In the genomic region with DNA sequence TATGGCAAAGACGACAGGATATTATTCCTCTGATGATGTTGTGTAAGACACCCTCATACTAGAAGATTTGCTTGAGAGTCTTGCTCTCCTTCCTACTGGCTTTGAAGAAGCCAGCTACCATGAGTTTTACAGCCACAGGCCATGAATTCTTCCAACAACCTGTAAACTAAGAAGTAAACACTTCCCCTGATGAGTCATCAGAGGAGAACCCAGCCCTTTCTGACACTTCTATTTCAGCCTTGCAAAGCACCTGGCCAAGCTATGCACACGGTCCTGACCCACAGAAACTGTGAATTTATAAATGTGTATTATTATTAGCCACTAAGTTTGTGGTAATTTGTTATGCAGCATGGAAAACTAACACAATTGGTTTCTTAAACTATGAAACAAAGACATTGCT, we compare ENCODE assay signal across 1 cellular context.
TF ChIP-seq lines count a peak whose summit lies in the region.

No MANE protein-coding gene starts in this region.

TF ChIP-seq in WTC11, 78 proteins besides CTCF, POLR2A, EP300 and RAD21 (continued from another document):
- TF ChIP-seq, protein P1, sequence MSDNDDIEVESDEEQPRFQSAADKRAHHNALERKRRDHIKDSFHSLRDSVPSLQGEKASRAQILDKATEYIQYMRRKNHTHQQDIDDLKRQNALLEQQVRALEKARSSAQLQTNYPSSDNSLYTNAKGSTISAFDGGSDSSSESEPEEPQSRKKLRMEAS (CRISPR knock-in tag; IDR thresholded peaks at IDR 0.05): no peak
- TF ChIP-seq SP1 (CRISPR knock-in tag; conservative IDR thresholded peaks at IDR 0.05) (no peak), ATF1 (CRISPR knock-in tag; IDR thresholded peaks at IDR 0.05) (no peak), CBFB (CRISPR knock-in tag; IDR thresholded peaks at IDR 0.05; ENCODE audit: low read depth) (no peak), PRRX2 (CRISPR knock-in tag; IDR thresholded peaks at IDR 0.05) (no peak), FOXP1 (CRISPR knock-in tag; IDR thresholded peaks at IDR 0.05; ENCODE audit: borderline replicate concordance) (no peak)
- TF ChIP-seq, protein P2, sequence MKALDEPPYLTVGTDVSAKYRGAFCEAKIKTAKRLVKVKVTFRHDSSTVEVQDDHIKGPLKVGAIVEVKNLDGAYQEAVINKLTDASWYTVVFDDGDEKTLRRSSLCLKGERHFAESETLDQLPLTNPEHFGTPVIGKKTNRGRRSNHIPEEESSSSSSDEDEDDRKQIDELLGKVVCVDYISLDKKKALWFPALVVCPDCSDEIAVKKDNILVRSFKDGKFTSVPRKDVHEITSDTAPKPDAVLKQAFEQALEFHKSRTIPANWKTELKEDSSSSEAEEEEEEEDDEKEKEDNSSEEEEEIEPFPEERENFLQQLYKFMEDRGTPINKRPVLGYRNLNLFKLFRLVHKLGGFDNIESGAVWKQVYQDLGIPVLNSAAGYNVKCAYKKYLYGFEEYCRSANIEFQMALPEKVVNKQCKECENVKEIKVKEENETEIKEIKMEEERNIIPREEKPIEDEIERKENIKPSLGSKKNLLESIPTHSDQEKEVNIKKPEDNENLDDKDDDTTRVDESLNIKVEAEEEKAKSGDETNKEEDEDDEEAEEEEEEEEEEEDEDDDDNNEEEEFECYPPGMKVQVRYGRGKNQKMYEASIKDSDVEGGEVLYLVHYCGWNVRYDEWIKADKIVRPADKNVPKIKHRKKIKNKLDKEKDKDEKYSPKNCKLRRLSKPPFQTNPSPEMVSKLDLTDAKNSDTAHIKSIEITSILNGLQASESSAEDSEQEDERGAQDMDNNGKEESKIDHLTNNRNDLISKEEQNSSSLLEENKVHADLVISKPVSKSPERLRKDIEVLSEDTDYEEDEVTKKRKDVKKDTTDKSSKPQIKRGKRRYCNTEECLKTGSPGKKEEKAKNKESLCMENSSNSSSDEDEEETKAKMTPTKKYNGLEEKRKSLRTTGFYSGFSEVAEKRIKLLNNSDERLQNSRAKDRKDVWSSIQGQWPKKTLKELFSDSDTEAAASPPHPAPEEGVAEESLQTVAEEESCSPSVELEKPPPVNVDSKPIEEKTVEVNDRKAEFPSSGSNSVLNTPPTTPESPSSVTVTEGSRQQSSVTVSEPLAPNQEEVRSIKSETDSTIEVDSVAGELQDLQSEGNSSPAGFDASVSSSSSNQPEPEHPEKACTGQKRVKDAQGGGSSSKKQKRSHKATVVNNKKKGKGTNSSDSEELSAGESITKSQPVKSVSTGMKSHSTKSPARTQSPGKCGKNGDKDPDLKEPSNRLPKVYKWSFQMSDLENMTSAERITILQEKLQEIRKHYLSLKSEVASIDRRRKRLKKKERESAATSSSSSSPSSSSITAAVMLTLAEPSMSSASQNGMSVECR (CRISPR knock-in tag; IDR thresholded peaks at IDR 0.05; ENCODE audit: borderline replicate concordance): no peak
- TF ChIP-seq, protein P3, sequence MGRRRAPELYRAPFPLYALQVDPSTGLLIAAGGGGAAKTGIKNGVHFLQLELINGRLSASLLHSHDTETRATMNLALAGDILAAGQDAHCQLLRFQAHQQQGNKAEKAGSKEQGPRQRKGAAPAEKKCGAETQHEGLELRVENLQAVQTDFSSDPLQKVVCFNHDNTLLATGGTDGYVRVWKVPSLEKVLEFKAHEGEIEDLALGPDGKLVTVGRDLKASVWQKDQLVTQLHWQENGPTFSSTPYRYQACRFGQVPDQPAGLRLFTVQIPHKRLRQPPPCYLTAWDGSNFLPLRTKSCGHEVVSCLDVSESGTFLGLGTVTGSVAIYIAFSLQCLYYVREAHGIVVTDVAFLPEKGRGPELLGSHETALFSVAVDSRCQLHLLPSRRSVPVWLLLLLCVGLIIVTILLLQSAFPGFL (CRISPR knock-in tag; IDR thresholded peaks at IDR 0.05; ENCODE audit: borderline replicate concordance): no peak
TF ChIP-seq in WTC11: peak in this region for 0.
